In the genomic region with DNA sequence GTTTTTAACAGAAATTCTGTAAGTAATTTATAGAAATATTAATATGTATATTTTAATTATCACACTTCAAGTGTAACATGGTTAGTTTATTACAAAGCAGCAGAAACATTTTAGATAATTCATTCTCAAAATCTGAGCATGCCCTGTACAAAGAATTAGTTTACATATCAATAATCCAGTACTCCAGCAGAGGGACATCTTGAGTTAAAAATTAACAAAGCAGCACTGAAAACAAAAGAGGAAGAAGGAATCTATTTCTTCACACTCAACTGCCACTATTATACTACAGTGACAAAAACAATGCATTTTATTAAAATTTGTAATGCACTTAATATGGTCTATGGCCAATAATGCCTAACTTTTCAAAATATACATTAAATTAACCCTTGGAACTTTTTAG, we compare ENCODE assay signal across 9 cellular contexts.
DNase-seq lines count a peak whose midpoint lies in the region; ATAC-seq, FAIRE-seq and TF ChIP-seq lines count a peak whose summit lies in the region.
"Had no signal": no experiment of that assay in that cellular context is flagged by ENCODE, and none has a peak within 500 bp of the region (broad histone marks: within the 10 kb centered on the region; RNA-seq: fewer than 3 reads in every experiment).

No MANE protein-coding gene starts in this region.

- DNase-seq in GM10248 (ENCODE audit: extremely low spot score): no peak
- peak; percentile 0 for DNase-seq in SK-N-MC (ENCODE audit: low read depth, low spot score)
- DNase-seq in left kidney (ENCODE audit: low read depth, low spot score): peak; percentile 44
- no peak for DNase-seq in amniotic stem cell (lab: John Stamatoyannopoulos, UW)
- no peak for DNase-seq in H54 (ENCODE audit: insufficient read length, low spot score)
- no peak for DNase-seq in NCI-H2227 treated with DMSO at 0.1 percent for 48 hours (lab: John Stamatoyannopoulos, UW)

- H3K36me3 ChIP-seq in SK-N-MC (ENCODE audit: insufficient read depth, low read length): no peaks in the 10 kb centered on the region
- H3K36me3 ChIP-seq: neutrophil had no signal

- CTCF ChIA-PET in GM10248 (lab: Yijun Ruan, JAX): no interaction called here

- POLR2A ChIA-PET in GM10248 (lab: Yijun Ruan, JAX): no interaction called here

- ATAC-seq in HG03520 (IDR thresholded peaks at IDR 0.05; ENCODE audit: unreplicated experiment) (peak; percentile 69), HG03571 (IDR thresholded peaks at IDR 0.05; ENCODE audit: unreplicated experiment) (no peak)

- H3K27ac ChIP-seq in SK-N-MC: no peak overlapping the region
- H3K27ac ChIP-seq: neutrophil had no signal

- peak; percentile 4 for TF ChIP-seq CTCF in GM10248 (IDR thresholded peaks at IDR 0.05; ENCODE audit: control extremely low read depth, extremely low read depth, low read depth, missing control alignments)

- no peak overlapping the region for H3K9ac ChIP-seq in SK-N-MC (ENCODE audit: insufficient read length)

- no peak for FAIRE-seq in H54 (lab: Jason Lieb, UNC)

- H3K4me3 ChIP-seq in SK-N-MC: no peak overlapping the region

- no peak for TF ChIP-seq POLR2A in H54 (IDR thresholded peaks at IDR 0.05; ENCODE audit: low read depth, low read length)

- H3K9me3 ChIP-seq in SK-N-MC (ENCODE audit: low read depth, low read length): no peaks in the 10 kb centered on the region
- H3K9me3 ChIP-seq: neutrophil had no signal

Comparison
In these comparisons a context has a peak if more than half of its experiments do, and no peak if none do; other contexts are left out.
1. DNase-seq: peak in SK-N-MC (single experiment) and left kidney (single experiment); none in GM10248 (single experiment), amniotic stem cell (single experiment), H54 (single experiment) and NCI-H2227 treated with DMSO at 0.1 percent for 48 hours (single experiment).